ENCODE assay signal across 23 cellular contexts in the genomic region with DNA sequence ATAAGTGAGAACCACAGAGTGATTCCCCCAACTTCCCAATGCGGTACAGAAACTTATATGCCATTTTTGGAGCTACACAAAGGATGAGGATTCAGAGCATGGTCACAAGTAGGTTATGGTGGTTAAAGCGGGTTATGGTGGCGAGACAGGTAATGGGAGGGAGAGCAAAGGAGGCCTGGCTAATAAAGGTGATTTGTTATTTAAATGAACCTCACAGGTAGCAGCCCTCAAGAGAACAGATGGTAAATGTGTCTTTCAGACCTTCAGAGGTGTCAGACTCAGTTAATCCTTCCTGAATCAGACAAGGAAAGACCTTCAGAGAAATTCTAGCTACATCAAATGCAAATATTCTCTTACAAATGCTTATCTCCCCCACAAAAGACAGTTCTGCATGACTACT.
"Had no signal": no experiment of that assay in that cellular context is flagged by ENCODE, and none has a peak within 500 bp of the region (broad histone marks: within the 10 kb centered on the region; RNA-seq: fewer than 3 reads in every experiment).

No MANE protein-coding gene starts in this region.

- DNase-seq: activated CD4-positive, alpha-beta memory T cell treated with anti-CD3 and anti-CD28 coated beads, Interleukin-2, amount 10 ng/mL, durations not matched to agents 7 days and 5 days; activated CD4-positive, alpha-beta T cell treated with anti-CD3 and anti-CD28 coated beads for 48 hours; activated CD8-positive, alpha-beta memory T cell treated with anti-CD3 and anti-CD28 coated beads, Interleukin-2, amount 10 ng/mL, durations not matched to agents 7 days and 5 days; activated effector memory CD4-positive, alpha-beta T cell treated with anti-CD3 and anti-CD28 coated beads, Interleukin-2, amount 50 U/mL, for 16 hours; activated naive CD4-positive, alpha-beta T cell treated with anti-CD3 and anti-CD28 coated beads, Interleukin-2, amount 10 ng/mL, durations not matched to agents 7 days and 5 days; activated naive CD8-positive, alpha-beta T cell treated with anti-CD3 and anti-CD28 coated beads, Interleukin-2, amount 50 U/mL, for 24 hours; activated T-cell treated with anti-CD3 and anti-CD28 coated beads for 4 hours; cerebellar nuclear complex; cortex of kidney; heart right ventricle; left colon; mucosa of descending colon; nephron progenitor cell; nucleus accumbens; right cardiac atrium; stimulated activated CD4-positive, alpha-beta T cell treated with anti-CD3 and anti-CD28 coated beads, Interleukin-4, amount 100 ng/mL, for 4 hours; T-helper 9 cell; tibial artery had no signal

- FAIRE-seq: keratinocyte had no signal

- H3K9me3 Mint-ChIP-seq: activated CD4-positive, alpha-beta memory T cell treated with anti-CD3 and anti-CD28 coated beads, Interleukin-2, amount 10 ng/mL, durations not matched to agents 7 days and 5 days had no signal

- ATAC-seq: activated CD8-positive, alpha-beta memory T cell treated with anti-CD3 and anti-CD28 coated beads, Interleukin-2, amount 10 ng/mL, durations not matched to agents 7 days and 5 days; activated naive CD8-positive, alpha-beta T cell treated with anti-CD3 and anti-CD28 coated beads, Interleukin-2, amount 50 U/mL, for 24 hours; heart right ventricle; left colon; mucosa of descending colon; right cardiac atrium had no signal

- H3K27ac ChIP-seq: epithelial cell of prostate, heart right ventricle, parathyroid adenoma, tibial artery had no signal

- H2AFZ ChIP-seq: parathyroid adenoma had no signal

- H3K36me3 Mint-ChIP-seq: activated CD8-positive, alpha-beta memory T cell treated with anti-CD3 and anti-CD28 coated beads, Interleukin-2, amount 10 ng/mL, durations not matched to agents 7 days and 5 days; activated naive CD4-positive, alpha-beta T cell treated with anti-CD3 and anti-CD28 coated beads, Interleukin-2, amount 10 ng/mL, durations not matched to agents 7 days and 5 days; memory B cell had no signal

- H3K9ac ChIP-seq: parathyroid adenoma had no signal

- H3K27ac Mint-ChIP-seq: activated CD4-positive, alpha-beta memory T cell treated with anti-CD3 and anti-CD28 coated beads, Interleukin-2, amount 10 ng/mL, durations not matched to agents 7 days and 5 days; activated CD8-positive, alpha-beta memory T cell treated with anti-CD3 and anti-CD28 coated beads, Interleukin-2, amount 10 ng/mL, durations not matched to agents 7 days and 5 days; activated naive CD4-positive, alpha-beta T cell treated with anti-CD3 and anti-CD28 coated beads, Interleukin-2, amount 10 ng/mL, durations not matched to agents 7 days and 5 days; activated naive CD8-positive, alpha-beta T cell treated with anti-CD3 and anti-CD28 coated beads, Interleukin-2, amount 50 U/mL, for 24 hours; memory B cell; nephron progenitor cell; stimulated activated naive CD8-positive, alpha-beta T cell treated with anti-CD3 and anti-CD28 coated beads, Interleukin-15, Interleukin-2, amounts not matched to agents 100 ng/mL and 50 ng/mL, for 24 hours had no signal

- H3K4me3 ChIP-seq: heart right ventricle, mucosa of descending colon, tibial artery had no signal

- H3K27me3 ChIP-seq: heart right ventricle, tibial artery had no signal

- H3K4me1 ChIP-seq: heart right ventricle, parathyroid adenoma, tibial artery had no signal

- H3K27me3 Mint-ChIP-seq: activated CD4-positive, alpha-beta memory T cell treated with anti-CD3 and anti-CD28 coated beads, Interleukin-2, amount 10 ng/mL, durations not matched to agents 7 days and 5 days; activated CD8-positive, alpha-beta memory T cell treated with anti-CD3 and anti-CD28 coated beads, Interleukin-2, amount 10 ng/mL, durations not matched to agents 7 days and 5 days; activated naive CD4-positive, alpha-beta T cell treated with anti-CD3 and anti-CD28 coated beads, Interleukin-2, amount 10 ng/mL, durations not matched to agents 7 days and 5 days; activated naive CD8-positive, alpha-beta T cell treated with anti-CD3 and anti-CD28 coated beads, Interleukin-2, amount 50 U/mL, for 24 hours; memory B cell; stimulated activated naive CD8-positive, alpha-beta T cell treated with anti-CD3 and anti-CD28 coated beads, Interleukin-15, Interleukin-2, amounts not matched to agents 100 ng/mL and 50 ng/mL, for 24 hours had no signal

- H3K4me3 Mint-ChIP-seq: activated CD4-positive, alpha-beta memory T cell treated with anti-CD3 and anti-CD28 coated beads, Interleukin-2, amount 10 ng/mL, durations not matched to agents 7 days and 5 days; activated CD8-positive, alpha-beta memory T cell treated with anti-CD3 and anti-CD28 coated beads, Interleukin-2, amount 10 ng/mL, durations not matched to agents 7 days and 5 days; activated naive CD4-positive, alpha-beta T cell treated with anti-CD3 and anti-CD28 coated beads, Interleukin-2, amount 10 ng/mL, durations not matched to agents 7 days and 5 days; activated naive CD8-positive, alpha-beta T cell treated with anti-CD3 and anti-CD28 coated beads, Interleukin-2, amount 50 U/mL, for 24 hours; memory B cell; nephron progenitor cell; stimulated activated naive CD8-positive, alpha-beta T cell treated with anti-CD3 and anti-CD28 coated beads, Interleukin-15, Interleukin-2, amounts not matched to agents 100 ng/mL and 50 ng/mL, for 24 hours had no signal

- H3K4me1 Mint-ChIP-seq: activated CD4-positive, alpha-beta memory T cell treated with anti-CD3 and anti-CD28 coated beads, Interleukin-2, amount 10 ng/mL, durations not matched to agents 7 days and 5 days; activated CD8-positive, alpha-beta memory T cell treated with anti-CD3 and anti-CD28 coated beads, Interleukin-2, amount 10 ng/mL, durations not matched to agents 7 days and 5 days; activated naive CD4-positive, alpha-beta T cell treated with anti-CD3 and anti-CD28 coated beads, Interleukin-2, amount 10 ng/mL, durations not matched to agents 7 days and 5 days; activated naive CD8-positive, alpha-beta T cell treated with anti-CD3 and anti-CD28 coated beads, Interleukin-2, amount 50 U/mL, for 24 hours; memory B cell; nephron progenitor cell had no signal

- H3K36me3 ChIP-seq: heart right ventricle, tibial artery had no signal

- H3K9me3 ChIP-seq: tibial artery had no signal
